ENCODE assay signal across 21 cellular contexts in genomic region chr4:158840131-158840530, GRCh38.
"Had no signal": no experiment of that assay in that cellular context is flagged by ENCODE, and none has a peak within 500 bp of the region (broad histone marks: within the 10 kb centered on the region; RNA-seq: fewer than 3 reads in every experiment).

No MANE protein-coding gene starts in this region.

- H3K4me2 ChIP-seq: SK-N-SH had no signal

- H3K4me3 ChIP-seq: MG63 had no signal

- H3K27ac ChIP-seq: RWPE1 had no signal

- DNase-seq: Karpas-422; KG1; MG63; NCI-H1092; NCI-H1105 treated with DMSO at 0.1 percent for 48 hours; NCI-H1417 treated with DMSO at 0.1 percent for 48 hours; NCI-H146; NCI-H1694 treated with DMSO at 0.1 percent for 48 hours; NCI-H1930; NCI-H2081; NCI-H2107; NCI-H2227 treated with DMSO at 0.1 percent for 48 hours; NCI-H524; NCI-H69; NCI-H774; NK-92 treated with Interleukin-12 subunit alpha and Interleukin-12 subunit beta, amount 100 ng/mL, for 24 hours; PC-3; SHP77; SK-N-SH had no signal

- H3K9me3 ChIP-seq: MG63, SK-N-SH had no signal

- ATAC-seq: Panc1, PC-3 had no signal
